In genomic region chr20:52572687-52573086, GRCh38 we compare ENCODE assay signal across 29 cellular contexts.
DNase-seq lines count a peak whose midpoint lies in the region; FAIRE-seq and TF ChIP-seq lines count a peak whose summit lies in the region.
"Had no signal": no experiment of that assay in that cellular context is flagged by ENCODE, and none has a peak within 500 bp of the region (broad histone marks: within the 10 kb centered on the region; RNA-seq: fewer than 3 reads in every experiment).

No MANE protein-coding gene starts in this region.

- POLR2A ChIA-PET in GM10248 (lab: Yijun Ruan, JAX): no interaction called here

- FAIRE-seq in bronchial epithelial cell (lab: Jason Lieb, UNC): no peak

- no peaks in the 10 kb centered on the region for H3K36me3 ChIP-seq in bronchial epithelial cell (ENCODE audit: control insufficient read depth, insufficient read depth, low read length)
- H3K36me3 ChIP-seq: ascending aorta, gastrocnemius medialis, tibial artery had no signal

- no peak overlapping the region for H3K4me3 ChIP-seq in bronchial epithelial cell (ENCODE audit: low read depth, low read length)
- H3K4me3 ChIP-seq: ascending aorta, gastrocnemius medialis, lung, psoas muscle, tibial artery had no signal

- TF ChIP-seq CTCF in bronchial epithelial cell (IDR thresholded peaks at IDR 0.05; ENCODE audit: insufficient read depth, low read length, severe bottlenecking): no peak
- no peak for TF ChIP-seq CTCF in GM10248 (IDR thresholded peaks at IDR 0.05; ENCODE audit: control extremely low read depth, extremely low read depth, low read depth, missing control alignments)

- DNase-seq in EH (ENCODE audit: low read depth) (peak; percentile 8), M059J (ENCODE audit: low read depth) (peak; percentile 73), bronchial epithelial cell (ENCODE audit: low read depth) (peak; percentile 25), iris pigment epithelial cell (ENCODE audit: low read depth) (peak; percentile 18), OCI-M1 (lab: John Stamatoyannopoulos, UW) (no peak), GM10248 (ENCODE audit: extremely low spot score) (no peak)
- no peak for DNase-seq in activated CD4-positive, alpha-beta T cell treated with anti-CD3 and anti-CD28 coated beads for 1 hour
- DNase-seq: activated CD4-positive, alpha-beta T cell treated with anti-CD3 and anti-CD28 coated beads for 36 hours; activated T-cell treated with anti-CD3 and anti-CD28 coated beads for 4 hours; Caco-2; central memory CD4-positive, alpha-beta T cell; cortex of kidney; DMS79 treated with DMSO at 0.1 percent for 48 hours; effector memory CD8-positive, alpha-beta T cell; erythroblast; gastrocnemius medialis; HFFc6; KG1; left cardiac atrium; naive thymus-derived CD8-positive, alpha-beta T cell; NCI-H2029 treated with DMSO at 0.1 percent for 48 hours; NCI-H526; nucleus accumbens; psoas muscle; SHP77; stimulated activated CD4-positive, alpha-beta T cell treated with anti-CD3 and anti-CD28 coated beads, Interleukin-4, amount 100 ng/mL, for 1 hour; tibial artery had no signal

- H3K27me3 ChIP-seq in bronchial epithelial cell (ENCODE audit: control insufficient read depth, insufficient read depth, low read length): no peaks in the 10 kb centered on the region
- H3K27me3 ChIP-seq: ascending aorta, gastrocnemius medialis, tibial artery had no signal

- CTCF ChIA-PET in GM10248 (lab: Yijun Ruan, JAX): no interaction called here

Comparison
In these comparisons a context has a peak if more than half of its experiments do, and no peak if none do; other contexts are left out.
1. DNase-seq: peak in EH (single experiment), M059J (single experiment), bronchial epithelial cell (single experiment) and iris pigment epithelial cell (single experiment); none in OCI-M1 (single experiment), activated CD4-positive, alpha-beta T cell treated with anti-CD3 and anti-CD28 coated beads for 1 hour (single experiment) and GM10248 (single experiment).